1 cellular context compared by ENCODE assay signal in the genomic region with DNA sequence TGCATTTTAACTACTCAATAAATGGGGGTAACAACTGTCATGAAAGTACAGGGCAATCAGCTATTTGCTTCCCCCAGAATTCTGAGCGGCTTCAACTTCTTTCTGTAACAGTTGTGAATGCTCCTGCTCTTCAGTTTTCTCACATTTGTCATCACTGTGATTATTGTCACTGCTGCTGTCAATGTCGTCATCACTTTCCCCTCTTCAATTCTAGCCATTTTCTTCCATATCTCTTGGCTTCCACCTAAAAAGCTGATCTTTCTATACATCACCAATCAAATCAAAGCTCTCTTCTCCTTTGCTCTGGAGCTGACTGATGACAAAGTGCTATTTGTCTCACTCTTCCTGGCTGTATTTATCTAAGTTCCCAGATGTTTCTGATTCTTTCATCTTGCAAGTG.
TF ChIP-seq lines count a peak whose summit lies in the region.

No MANE protein-coding gene starts in this region.

TF ChIP-seq in GM23338, 12 proteins besides CTCF, POLR2A, EP300 and RAD21 (continued from another document):
- TF ChIP-seq, protein P1, sequence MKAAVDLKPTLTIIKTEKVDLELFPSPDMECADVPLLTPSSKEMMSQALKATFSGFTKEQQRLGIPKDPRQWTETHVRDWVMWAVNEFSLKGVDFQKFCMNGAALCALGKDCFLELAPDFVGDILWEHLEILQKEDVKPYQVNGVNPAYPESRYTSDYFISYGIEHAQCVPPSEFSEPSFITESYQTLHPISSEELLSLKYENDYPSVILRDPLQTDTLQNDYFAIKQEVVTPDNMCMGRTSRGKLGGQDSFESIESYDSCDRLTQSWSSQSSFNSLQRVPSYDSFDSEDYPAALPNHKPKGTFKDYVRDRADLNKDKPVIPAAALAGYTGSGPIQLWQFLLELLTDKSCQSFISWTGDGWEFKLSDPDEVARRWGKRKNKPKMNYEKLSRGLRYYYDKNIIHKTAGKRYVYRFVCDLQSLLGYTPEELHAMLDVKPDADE (IDR thresholded peaks at IDR 0.05) = no peak
- TF ChIP-seq EZH2phosphoT487 (IDR thresholded peaks at IDR 0.05; ENCODE audit: unreplicated experiment) = no peak
- TF ChIP-seq CREB1 (CRISPR knock-in tag; IDR thresholded peaks at IDR 0.05; ENCODE audit: low read depth) = no peak
